Comparison of ENCODE assay signal across 10 cellular contexts in genomic region chr20:38018385-38018784, GRCh38.
"Had no signal": no experiment of that assay in that cellular context is flagged by ENCODE, and none has a peak within 500 bp of the region (broad histone marks: within the 10 kb centered on the region; RNA-seq: fewer than 3 reads in every experiment).

No MANE protein-coding gene starts in this region.

- H3K4me3 Mint-ChIP-seq: GM23338, H9, HFFc6 had no signal

- FAIRE-seq: H1, H54 had no signal

- H3K4me1 Mint-ChIP-seq: GM23338, H9 had no signal

- H3K4me3 ChIP-seq: GM23248, GM23338, HAP-1 had no signal

- H3K4me1 ChIP-seq: HAP-1 had no signal

- H3K4me2 ChIP-seq: GM23338 had no signal

- H3K27ac ChIP-seq: GM23248 had no signal

- H3K9ac ChIP-seq: GM23248 had no signal

- H3K27ac Mint-ChIP-seq: GM23338, H9, HFFc6 had no signal

- H3K9me3 ChIP-seq: HAP-1 had no signal

- DNase-seq: GM23248, GOT3, H7, H9, HCEC 1CT, HFFc6 had no signal
